Comparison of ENCODE assay signal across 20 cellular contexts in genomic region chr20:33781945-33782344, GRCh38.
"Had no signal": no experiment of that assay in that cellular context is flagged by ENCODE, and none has a peak within 500 bp of the region (broad histone marks: within the 10 kb centered on the region; RNA-seq: fewer than 3 reads in every experiment).

No MANE protein-coding gene starts in this region.

- DNase-seq: activated CD4-positive, alpha-beta T cell treated with anti-CD3 and anti-CD28 coated beads, Interleukin-2, amount 50 U/mL, for 1 hour; activated CD4-positive, CD25-positive, alpha-beta regulatory T cell; activated CD8-positive, alpha-beta memory T cell treated with anti-CD3 and anti-CD28 coated beads for 24 hours; activated CD8-positive, alpha-beta memory T cell treated with anti-CD3 and anti-CD28 coated beads, Interleukin-2, amount 50 U/mL, for 4 hours; activated naive CD4-positive, alpha-beta T cell treated with Interleukin-2 at 50 U/mL for 16 hours; activated naive CD8-positive, alpha-beta T cell treated with anti-CD3 and anti-CD28 coated beads for 36 hours; activated T-cell treated with anti-CD3 and anti-CD28 coated beads, Interleukin-2, amount 50 U/mL, for 4 hours; central memory CD4-positive, alpha-beta T cell; effector memory CD4-positive, alpha-beta T cell; foreskin keratinocyte; lower lobe of right lung; naive thymus-derived CD4-positive, alpha-beta T cell; ovary; spleen; stimulated activated CD4-positive, alpha-beta T cell treated with anti-CD3 and anti-CD28 coated beads, Interleukin-4, amount 100 ng/mL, for 1 hour; stimulated activated naive CD8-positive, alpha-beta T cell treated with anti-CD3 and anti-CD28 coated beads, Interleukin-15, Interleukin-2, amounts not matched to agents 100 U/mL and 50 U/mL, for 24 hours; T1000 had no signal

- H3K27ac Mint-ChIP-seq: activated naive CD8-positive, alpha-beta T cell treated with anti-CD3 and anti-CD28 coated beads for 36 hours had no signal

- H3K36me3 ChIP-seq: ovary, prostate gland had no signal

- ATAC-seq: activated T-cell treated with anti-CD3 and anti-CD28 coated beads, Interleukin-2, amount 50 U/mL, for 4 hours; foreskin keratinocyte; left lobe of liver; lower lobe of right lung; naive thymus-derived CD4-positive, alpha-beta T cell; stimulated activated naive CD8-positive, alpha-beta T cell treated with anti-CD3 and anti-CD28 coated beads, Interleukin-15, Interleukin-2, amounts not matched to agents 100 U/mL and 50 U/mL, for 24 hours had no signal

- H3K27me3 ChIP-seq: ovary, spleen, upper lobe of left lung had no signal

- H3K27me3 Mint-ChIP-seq: activated naive CD8-positive, alpha-beta T cell treated with anti-CD3 and anti-CD28 coated beads for 36 hours; naive thymus-derived CD4-positive, alpha-beta T cell had no signal

- H3K9me3 ChIP-seq: lower lobe of right lung, ovary, prostate gland, spleen, upper lobe of left lung had no signal

- H3K9me3 Mint-ChIP-seq: activated naive CD8-positive, alpha-beta T cell treated with anti-CD3 and anti-CD28 coated beads for 36 hours; activated T-cell treated with anti-CD3 and anti-CD28 coated beads, Interleukin-2, amount 50 U/mL, for 4 hours had no signal

- H3K4me3 ChIP-seq: lower lobe of right lung, ovary, prostate gland, spleen, upper lobe of left lung had no signal

- H3K4me1 ChIP-seq: prostate gland, upper lobe of left lung had no signal

- H3K27ac ChIP-seq: foreskin keratinocyte, lower lobe of right lung, ovary, prostate gland, spleen, upper lobe of left lung had no signal

- H3K4me3 Mint-ChIP-seq: activated naive CD8-positive, alpha-beta T cell treated with anti-CD3 and anti-CD28 coated beads for 36 hours; activated T-cell treated with anti-CD3 and anti-CD28 coated beads, Interleukin-2, amount 50 U/mL, for 4 hours; naive thymus-derived CD4-positive, alpha-beta T cell had no signal
